ENCODE assay signal across 9 cellular contexts in genomic region chr17:40582328-40582901, GRCh38. TPM values are rescaled to one million over a fixed set of nuclear protein-coding genes. Genes with fewer than 3 reads are reported as not detected.
DNase-seq lines count a peak whose midpoint lies in the region; ATAC-seq and TF ChIP-seq lines count a peak whose summit lies in the region.
"Had no signal": no experiment of that assay in that cellular context is flagged by ENCODE, and none has a peak within 500 bp of the region (broad histone marks: within the 10 kb centered on the region; RNA-seq: fewer than 3 reads in every experiment).

No MANE protein-coding gene starts in this region.

- H3K56ac ChIP-seq in IMR-90 (ENCODE audit: extremely low read depth, insufficient read depth, low read length), result no peak overlapping the region

- H3K79me1 ChIP-seq in IMR-90 (ENCODE audit: low read depth in 1 of 2, low read length in 2 of 2), result no peaks in the 10 kb centered on the region

- H3K9ac ChIP-seq in DND-41 (ENCODE audit: low read depth, low read length) (peak overlapping the region; percentile 44), IMR-90 (ENCODE audit: low read depth, low read length) (no peak overlapping the region)

- H3K4me2 ChIP-seq in DND-41 (ENCODE audit: insufficient read depth, low read length) (peak overlapping the region; percentile 43), IMR-90 (ENCODE audit: low read depth, low read length) (no peak overlapping the region)

- H2AK9ac ChIP-seq in IMR-90 (replicated peaks; ENCODE audit: low read depth, low read length, poor library complexity), result no peak overlapping the region

- H4K20me1 ChIP-seq in DND-41 (ENCODE audit: insufficient read depth, low read length) (no peaks in the 10 kb centered on the region), IMR-90 (ENCODE audit: insufficient read depth, low read length) (no peaks in the 10 kb centered on the region)

- no peak overlapping the region for H2AK5ac ChIP-seq in IMR-90 (ENCODE audit: low read depth, low read length)

- CTCF ChIA-PET in IMR-90 (lab: Yijun Ruan, JAX), result no interaction called here

- H3K9me3 ChIP-seq in DND-41 (ENCODE audit: insufficient read depth, low read length, severe bottlenecking), result no peaks in the 10 kb centered on the region
- H3K9me3 ChIP-seq in IMR-90 (ENCODE audit: control insufficient read depth, insufficient read depth, low read length), result no peaks in the 10 kb centered on the region
- no peaks in the 10 kb centered on the region for H3K9me3 ChIP-seq in gastrocnemius medialis

- no peak overlapping the region for H3K23ac ChIP-seq in IMR-90 (ENCODE audit: low read depth, low read length)

- H3K27ac ChIP-seq in DND-41 (ENCODE audit: low read length) (peak overlapping the region; percentile 81), IMR-90 (ENCODE audit: insufficient read depth, low read length) (no peak overlapping the region), gastrocnemius medialis (peak overlapping the region in 3 of 4 donors; percentile 36 to 64 (median 55))
- H3K27ac ChIP-seq: cardiac muscle cell had no signal

- H3K4ac ChIP-seq in IMR-90 (ENCODE audit: low read depth, low read length), result no peak overlapping the region

- no peaks in the 10 kb centered on the region for H3K9me1 ChIP-seq in IMR-90 (ENCODE audit: insufficient read depth, low read length)

- H3K4me1 ChIP-seq in DND-41 (ENCODE audit: insufficient read depth, low read length) (peaks cover 22% of the 10 kb centered on the region), IMR-90 (ENCODE audit: control insufficient read depth, insufficient read depth, low read length) (no peaks in the 10 kb centered on the region), gastrocnemius medialis (no peaks in the 10 kb centered on the region)

- intact Hi-C loops in IMR-90 (cut with micrococcal nuclease), result no loop called here
- intact Hi-C loops in gastrocnemius medialis (cut with DNase I; ENCODE audit: low total_unique reads), result no loop called here

- no peak for TF ChIP-seq RAD21 in IMR-90 (IDR thresholded peaks at IDR 0.05; ENCODE audit: low read length)

- H4K91ac ChIP-seq in IMR-90 (ENCODE audit: insufficient read depth, low read depth, low read length), result no peak overlapping the region

- POLR2A ChIA-PET in IMR-90 (lab: Charles Lee; ENCODE audit: unreplicated experiment), result no interaction called here

- no peak overlapping the region for H2BK20ac ChIP-seq in IMR-90 (ENCODE audit: low read depth, low read length)

- H3K18ac ChIP-seq in IMR-90 (ENCODE audit: low read depth, low read length), result no peak overlapping the region

- H4K8ac ChIP-seq in IMR-90 (ENCODE audit: low read depth in 2 of 2, low read length in 2 of 2), result no peak overlapping the region

- H3K27me3 ChIP-seq in DND-41 (ENCODE audit: insufficient read depth, low read length, poor library complexity) (no peaks in the 10 kb centered on the region), IMR-90 (ENCODE audit: control insufficient read depth, insufficient read depth, low read length) (peaks cover 25% of the 10 kb centered on the region), gastrocnemius medialis (peaks cover 0 to 2% (median 0%) of the 10 kb centered on the region in 3 donors)
- H3K27me3 ChIP-seq: cardiac muscle cell had no signal

- no peak for TF ChIP-seq CTCF in DND-41 (IDR thresholded peaks at IDR 0.05; ENCODE audit: borderline replicate concordance, extremely low read depth, low read length, poor library complexity, severe bottlenecking)
- TF ChIP-seq CTCF in IMR-90 (conservative IDR thresholded peaks at IDR 0.05; ENCODE audit: low read depth, low read length), result no peak
- TF ChIP-seq CTCF in gastrocnemius medialis (IDR thresholded peaks at IDR 0.05 in 4 of 5, conservative IDR thresholded peaks at IDR 0.05 in 1 of 5), result no peak

- no TSS peak for BruUV-seq in IMR-90 (replicated peaks; lab: Mats Ljungman, UMichigan)

- no peak overlapping the region for H3K14ac ChIP-seq in IMR-90 (replicated peaks; ENCODE audit: low read depth, low read length)

- dilution Hi-C loops in IMR-90 (cut with HindIII; ENCODE audit: low sequenced_read_pairs, unreplicated experiment), result no loop called here

- no peak overlapping the region for H2BK15ac ChIP-seq in IMR-90 (ENCODE audit: low read depth, low read length)

- H2AFZ ChIP-seq in DND-41 (ENCODE audit: low read depth, low read length) (peak overlapping the region; percentile 73), IMR-90 (replicated peaks; ENCODE audit: low read length, poor library complexity) (peak overlapping the region; percentile 58)

- no peaks in the 10 kb centered on the region for H3K79me2 ChIP-seq in DND-41 (ENCODE audit: insufficient read depth, low read length)

- H4K5ac ChIP-seq in IMR-90 (ENCODE audit: low read depth, low read length), result no peak overlapping the region

- H3K4me3 ChIP-seq in DND-41 (ENCODE audit: low read depth in 1 of 2, low read length in 2 of 2) (peak overlapping the region in 1 of 2 experiments; percentile 1; a peak in 1 of 4 replicates), IMR-90 (ENCODE audit: insufficient read depth, low read depth, low read length) (no peak overlapping the region), gastrocnemius medialis (no peak overlapping the region)
- H3K4me3 ChIP-seq: cardiac muscle cell had no signal

- ATAC-seq in DND-41 (ENCODE audit: insufficient read depth, low read depth) (peak; percentile 98), GM21423 (IDR thresholded peaks at IDR 0.05; ENCODE audit: unreplicated experiment) (peak; percentile 95), IMR-90 (ENCODE audit: low read depth) (no peak), gastrocnemius medialis (peak; percentile 63 to 66)

- in situ Hi-C loops in IMR-90 (cut with MboI; ENCODE audit: low sequenced_read_pairs), result no loop called here
- in situ Hi-C loops in SK-MEL-5 (cut with HindIII; ENCODE audit: low pct_unique_long_range_greater_than_20kb, low sequenced_read_pairs), result no loop called here
- in situ Hi-C loops in gastrocnemius medialis (cut with MboI; ENCODE audit: low sequenced_read_pairs in 4 of 4), result no loop called here

- DNase-seq in DND-41 (peak; percentile 87), IMR-90 (no peak), SK-MEL-5 (ENCODE audit: low read depth, low spot score) (peak; percentile 34), gastrocnemius medialis (no peak), germinal center (ENCODE audit: low spot score) (no peak), HK-2 (ENCODE audit: unreplicated experiment) (no peak)
- peak; percentile 76 for DNase-seq in central memory CD4-positive, alpha-beta T cell

- no peak overlapping the region for H2BK120ac ChIP-seq in IMR-90 (ENCODE audit: low read depth, low read length)

- TF ChIP-seq POLR2A in IMR-90 (IDR thresholded peaks at IDR 0.05; ENCODE audit: low read depth, low read length) (no peak), gastrocnemius medialis (IDR thresholded peaks at IDR 0.05) (no peak)

- H2BK5ac ChIP-seq in IMR-90 (ENCODE audit: low read depth, low read length, poor library complexity, severe bottlenecking), result no peak overlapping the region

- 42% methylated on average over 5 of the region's 11 CpGs; no CpG with 5 or more reads in 1 of the 2 experiments for WGBS in IMR-90 (ENCODE audit: extremely low coverage in 2 of 2, insufficient read length in 1 of 2), 2 experiments

- H3K36me3 ChIP-seq in DND-41 (ENCODE audit: insufficient read depth, low read length) (no peaks in the 10 kb centered on the region), IMR-90 (ENCODE audit: control insufficient read depth, insufficient read depth, low read length) (no peaks in the 10 kb centered on the region), gastrocnemius medialis (no peaks in the 10 kb centered on the region)
- H3K36me3 ChIP-seq: cardiac muscle cell had no signal

TF ChIP-seq in IMR-90, 13 proteins besides CTCF, POLR2A, EP300 and RAD21:
- TF ChIP-seq FOS (IDR thresholded peaks at IDR 0.05; ENCODE audit: low read depth, low read length), result no peak
- TF ChIP-seq MAZ (IDR thresholded peaks at IDR 0.05; ENCODE audit: borderline replicate concordance, low read depth, low read length), result no peak
- no peak for TF ChIP-seq NFE2L2 (IDR thresholded peaks at IDR 0.05; ENCODE audit: low read depth, low read length)
- no peak for TF ChIP-seq SMC3 (IDR thresholded peaks at IDR 0.05; ENCODE audit: low read depth, low read length)

RNA-seq across cellular contexts. Expression of gene CCR7, which starts 17.1 kb away (rescaled TPM):
- 0.28 and 0.36 TPM in 2 replicates for total RNA-seq in IMR-90 (2012; rRNA removed)
- polyA plus RNA-seq in IMR-90 (2012; rRNA removed), result 0.14 and 0.22 TPM in 2 replicates
- polyA plus RNA-seq in IMR-90 (2012; cell fraction: cytosol; rRNA removed), result 0.16 TPM in 1 of 2 replicates, not detected in the other
- 0.23 and 0.39 TPM in 2 replicates for polyA plus RNA-seq in IMR-90 (2012; cell fraction: nucleus; rRNA removed; ENCODE audit: low replicate concordance)
- total RNA-seq in SK-MEL-5 (2014; rRNA removed; shearing (Covaris generic)), result not detected in 2 replicates
- polyA plus RNA-seq in SK-MEL-5 (2015; cell fraction: cytosol; rRNA removed), result 0.12 TPM in 1 of 2 replicates, not detected in the other
- not detected in 2 replicates for polyA plus RNA-seq in SK-MEL-5 (2015; cell fraction: nucleus; rRNA removed)
- under 1 TPM in 1 of 4 donors, not detected in 3; 0.11 TPM for total RNA-seq in gastrocnemius medialis
- total RNA-seq: cardiac muscle cell had no signal
- polyA plus RNA-seq: cardiac muscle cell had no signal

Comparison
In these comparisons a context has a peak if more than half of its experiments do, and no peak if none do; other contexts are left out.
1. DNase-seq: peak in DND-41 (single experiment), SK-MEL-5 (single experiment) and central memory CD4-positive, alpha-beta T cell (single experiment); none in IMR-90 (single experiment), gastrocnemius medialis (0 of 2), germinal center (single experiment) and HK-2 (single experiment).